Comparison of ENCODE assay signal across 31 cellular contexts in genomic region chr12:130131817-130132216, GRCh38. TPM values are rescaled to one million over a fixed set of nuclear protein-coding genes. Genes with fewer than 3 reads are reported as not detected.
"Had no signal": no experiment of that assay in that cellular context is flagged by ENCODE, and none has a peak within 500 bp of the region (broad histone marks: within the 10 kb centered on the region; RNA-seq: fewer than 3 reads in every experiment).

No MANE protein-coding gene starts in this region.

- H3K4me3 Mint-ChIP-seq: activated CD8-positive, alpha-beta T cell treated with anti-CD3 and anti-CD28 coated beads for 36 hours; activated naive CD8-positive, alpha-beta T cell; activated T-cell treated with anti-CD3 and anti-CD28 coated beads, Interleukin-2, amount 50 U/mL, for 4 hours; activated T-helper 17 cell treated with anti-CD3 and anti-CD28 coated beads, Interleukin-2, amount 50 U/mL, for 72 hours; central memory CD8-positive, alpha-beta T cell; dendritic cell treated with granulocyte-macrophage colony-stimulating factor and Interleukin-4, amounts not matched to agents 40 ng/mL and 50 ng/mL, for 4 days; WTC11 had no signal

- H3K27me3 Mint-ChIP-seq: activated CD8-positive, alpha-beta T cell treated with anti-CD3 and anti-CD28 coated beads for 36 hours; activated naive CD8-positive, alpha-beta T cell; central memory CD8-positive, alpha-beta T cell; dendritic cell treated with granulocyte-macrophage colony-stimulating factor and Interleukin-4, amounts not matched to agents 40 ng/mL and 50 ng/mL, for 4 days had no signal

- H3K4me1 ChIP-seq: gastroesophageal sphincter had no signal

- H3K4me3 ChIP-seq: coronary artery, dorsolateral prefrontal cortex, esophagus muscularis mucosa, gastroesophageal sphincter had no signal

- H3K27me3 ChIP-seq: brain microvascular endothelial cell had no signal

- H3K36me3 ChIP-seq: brain microvascular endothelial cell, esophagus muscularis mucosa, gastroesophageal sphincter had no signal

- H3K4me1 Mint-ChIP-seq: central memory CD8-positive, alpha-beta T cell had no signal

- H3K36me3 Mint-ChIP-seq: activated naive CD8-positive, alpha-beta T cell had no signal

- ATAC-seq: activated CD8-positive, alpha-beta T cell treated with anti-CD3 and anti-CD28 coated beads for 36 hours; activated T-helper 17 cell treated with anti-CD3 and anti-CD28 coated beads, Interleukin-2, amount 50 U/mL, for 72 hours; foreskin keratinocyte; gastroesophageal sphincter; WTC11 had no signal

- H3K9me3 Mint-ChIP-seq: activated CD8-positive, alpha-beta T cell treated with anti-CD3 and anti-CD28 coated beads for 36 hours; activated T-cell treated with anti-CD3 and anti-CD28 coated beads, Interleukin-2, amount 50 U/mL, for 4 hours had no signal

- DNase-seq: activated CD4-positive, alpha-beta T cell treated with anti-CD3 and anti-CD28 coated beads for 1 hour; activated CD4-positive, alpha-beta T cell treated with anti-CD3 and anti-CD28 coated beads for 4 hours; activated CD4-positive, alpha-beta T cell treated with anti-CD3 and anti-CD28 coated beads, Interleukin-2, amount 50 U/mL, for 1 hour; activated CD4-positive, alpha-beta T cell treated with anti-CD3 and anti-CD28 coated beads, Interleukin-2, amount 50 U/mL, for 48 hours; activated CD8-positive, alpha-beta memory T cell treated with anti-CD3 and anti-CD28 coated beads for 24 hours; activated CD8-positive, alpha-beta T cell treated with anti-CD3 and anti-CD28 coated beads for 36 hours; activated effector memory CD4-positive, alpha-beta T cell treated with Interleukin-2 at 50 U/mL for 16 hours; activated gamma-delta T cell treated with Interleukin-2 at 50 U/mL for 16 hours; activated naive CD4-positive, alpha-beta T cell treated with anti-CD3 and anti-CD28 coated beads, Interleukin-2, amount 50 U/mL, for 16 hours; activated naive CD4-positive, alpha-beta T cell treated with Interleukin-2 at 50 U/mL for 16 hours; activated T-cell treated with anti-CD3 and anti-CD28 coated beads, Interleukin-2, amount 50 U/mL, for 4 hours; amniotic stem cell; anterior cingulate cortex; brain microvascular endothelial cell; dorsolateral prefrontal cortex; effector memory CD4-positive, alpha-beta T cell; erythroblast; foreskin keratinocyte; T-helper 2 cell had no signal

- H3K27ac Mint-ChIP-seq: activated CD8-positive, alpha-beta T cell treated with anti-CD3 and anti-CD28 coated beads for 36 hours; activated naive CD8-positive, alpha-beta T cell; activated T-helper 17 cell treated with anti-CD3 and anti-CD28 coated beads, Interleukin-2, amount 50 U/mL, for 72 hours; dendritic cell treated with granulocyte-macrophage colony-stimulating factor and Interleukin-4, amounts not matched to agents 40 ng/mL and 50 ng/mL, for 4 days; WTC11 had no signal

- H3K27ac ChIP-seq: brain microvascular endothelial cell, coronary artery, dorsolateral prefrontal cortex, esophagus muscularis mucosa, foreskin keratinocyte, gastroesophageal sphincter had no signal

RNA-seq across cellular contexts. Expression of gene FZD10, which starts 30.4 kb away (rescaled TPM):
- total RNA-seq: activated CD8-positive, alpha-beta T cell treated with anti-CD3 and anti-CD28 coated beads for 36 hours; activated T-cell treated with anti-CD3 and anti-CD28 coated beads, Interleukin-2, amount 50 U/mL, for 4 hours; activated T-helper 17 cell treated with anti-CD3 and anti-CD28 coated beads, Interleukin-2, amount 50 U/mL, for 72 hours; astrocyte; cardiac septum; glomerular endothelial cell; T-helper 1 cell treated with Interleukin-12 subunit alpha and Interleukin-12 subunit beta and Interleukin-4 antibody, amounts not matched to agents 30 ng/mL and 1 ng/mL, for 36 hours had no signal
